Comparison of ENCODE assay signal across 26 cellular contexts in genomic region chr15:68014219-68014618, GRCh38.
"Had no signal": no experiment of that assay in that cellular context is flagged by ENCODE, and none has a peak within 500 bp of the region (broad histone marks: within the 10 kb centered on the region; RNA-seq: fewer than 3 reads in every experiment).

No MANE protein-coding gene starts in this region.

- H3K4me1 ChIP-seq: prostate gland, right atrium auricular region, right lobe of liver, tibial nerve, vagina had no signal

- H3K9me3 Mint-ChIP-seq: natural killer cell; stimulated activated naive CD8-positive, alpha-beta T cell treated with anti-CD3 and anti-CD28 coated beads, Interleukin-15, amount 100 ng/mL, for 72 hours had no signal

- H3K27ac Mint-ChIP-seq: mesothelial cell of epicardium; naive B cell; natural killer cell; stimulated activated memory B cell treated with anti-CD40 and anti-IgM and Interleukin-4, amounts not matched to agents 10 μg/mL and 1 μg/mL and 100 μg/mL, for 72 hours; stimulated activated naive CD8-positive, alpha-beta T cell treated with anti-CD3 and anti-CD28 coated beads, Interleukin-15, amount 100 ng/mL, for 72 hours had no signal

- H3K27me3 ChIP-seq: hepatocyte, left lung, ovary, right atrium auricular region, right lobe of liver, tibial nerve, upper lobe of left lung, vagina had no signal

- H2AFZ ChIP-seq: hepatocyte had no signal

- H3K4me3 Mint-ChIP-seq: mesothelial cell of epicardium; naive B cell; natural killer cell; stimulated activated memory B cell treated with anti-CD40 and anti-IgM and Interleukin-4, amounts not matched to agents 10 μg/mL and 1 μg/mL and 100 μg/mL, for 72 hours; stimulated activated naive CD8-positive, alpha-beta T cell treated with anti-CD3 and anti-CD28 coated beads, Interleukin-15, amount 100 ng/mL, for 72 hours had no signal

- H3K9me3 ChIP-seq: left lung, lower lobe of right lung, ovary, prostate gland, right atrium auricular region, right lobe of liver, tibial nerve, upper lobe of left lung, vagina had no signal

- H3K79me2 ChIP-seq: hepatocyte had no signal

- H3K4me3 ChIP-seq: hepatocyte, left lung, lower lobe of right lung, ovary, prostate gland, right atrium auricular region, right lobe of liver, smooth muscle cell, tibial nerve, upper lobe of left lung, vagina had no signal

- H3K36me3 ChIP-seq: left lung, lower lobe of right lung, ovary, prostate gland, right atrium auricular region, right lobe of liver, tibial nerve, upper lobe of left lung, vagina had no signal

- ATAC-seq: left cardiac atrium; left lung; lower lobe of right lung; natural killer cell; right lobe of liver; stimulated activated memory B cell treated with anti-CD40 and anti-IgM and Interleukin-4, amounts not matched to agents 10 μg/mL and 1 μg/mL and 100 μg/mL, for 72 hours; stimulated activated naive CD8-positive, alpha-beta T cell treated with anti-CD3 and anti-CD28 coated beads, Interleukin-15, amount 100 ng/mL, for 72 hours had no signal

- H3K36me3 Mint-ChIP-seq: mesothelial cell of epicardium; naive B cell; natural killer cell; stimulated activated memory B cell treated with anti-CD40 and anti-IgM and Interleukin-4, amounts not matched to agents 10 μg/mL and 1 μg/mL and 100 μg/mL, for 72 hours had no signal

- H3K4me2 ChIP-seq: hepatocyte, smooth muscle cell had no signal

- H3K27ac ChIP-seq: left lung, lower lobe of right lung, ovary, prostate gland, right atrium auricular region, right lobe of liver, tibial nerve, upper lobe of left lung, vagina had no signal

- DNase-seq: islet precursor cell; kidney glomerular epithelial cell; left cardiac atrium; left lung; lower lobe of right lung; mesendoderm; naive B cell; natural killer cell; ovary; right lobe of liver; stimulated activated CD4-positive, alpha-beta T cell treated with anti-CD3 and anti-CD28 coated beads, Interleukin-1b, Interleukin-23, amount 100 ng/mL, for 48 hours; stimulated activated CD4-positive, alpha-beta T cell treated with anti-CD3 and anti-CD28 coated beads, Interleukin-2, amount 100 ng/mL, for 48 hours; stimulated activated CD4-positive, alpha-beta T cell treated with anti-CD3 and anti-CD28 coated beads, Interleukin-4, amount 100 ng/mL, for 4 hours; stimulated activated CD8-positive, alpha-beta memory T cell treated with anti-CD3 and anti-CD28 coated beads, Interleukin-4, amount 100 ng/mL, for 48 hours; stimulated activated naive CD4-positive, alpha-beta T cell treated with Interleukin-2 at 50 U/mL for 16 hours; stimulated activated naive CD8-positive, alpha-beta T cell treated with anti-CD3 and anti-CD28 coated beads, Interleukin-15, amount 100 ng/mL, for 72 hours; substantia nigra; upper lobe of left lung had no signal

- H3K4me1 Mint-ChIP-seq: natural killer cell had no signal
